9 cellular contexts compared by ENCODE assay signal in the genomic region with DNA sequence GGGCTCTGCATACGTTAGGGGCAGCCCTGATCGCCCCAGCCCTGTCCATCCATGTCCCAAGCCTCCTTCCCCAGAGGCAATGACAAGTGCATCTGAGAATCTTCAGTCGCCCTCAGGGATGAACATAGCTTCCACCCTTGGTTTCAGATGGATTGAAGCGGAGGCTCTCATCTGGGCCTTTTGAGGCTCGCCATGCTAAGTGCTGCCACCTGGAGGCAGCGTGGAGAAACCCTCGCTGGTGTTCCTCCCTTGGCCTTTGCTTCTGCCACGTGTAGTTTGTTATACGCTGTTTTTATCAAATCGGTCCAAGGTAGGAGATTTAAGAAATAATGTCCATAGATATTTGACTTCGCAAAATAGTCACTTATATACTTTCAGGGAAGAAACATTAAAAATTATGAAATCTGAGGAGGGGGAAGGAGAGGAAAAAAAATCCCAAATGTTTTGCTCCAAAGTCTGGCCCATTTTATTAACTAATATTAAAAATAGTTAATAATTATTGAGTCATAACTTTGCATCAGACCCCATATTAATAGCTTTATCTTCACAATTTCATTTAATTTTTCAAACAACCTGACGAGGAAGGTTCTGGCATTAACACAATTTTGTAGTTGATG. TPM values are rescaled to one million over a fixed set of nuclear protein-coding genes. Genes with fewer than 3 reads are reported as not detected.
DNase-seq lines count a peak whose midpoint lies in the region; ATAC-seq and TF ChIP-seq lines count a peak whose summit lies in the region.
"Had no signal": no experiment of that assay in that cellular context is flagged by ENCODE, and none has a peak within 500 bp of the region (broad histone marks: within the 10 kb centered on the region; RNA-seq: fewer than 3 reads in every experiment).

No MANE protein-coding gene starts in this region.

- no peaks in the 10 kb centered on the region for H3K36me3 ChIP-seq in WERI-Rb-1
- no peaks in the 10 kb centered on the region for H3K36me3 ChIP-seq in breast epithelium

- H3K27me3 ChIP-seq in WERI-Rb-1 (ENCODE audit: insufficient read depth, low read depth, severe bottlenecking) (no peaks in the 10 kb centered on the region), breast epithelium (no peaks in the 10 kb centered on the region)

- peak; percentile 90 for ATAC-seq in HG02678 (IDR thresholded peaks at IDR 0.05; ENCODE audit: unreplicated experiment)

- DNase-seq in activated gamma-delta T cell treated with Interleukin-2 at 50 U/mL for 16 hours = peak; percentile 56
- DNase-seq in activated gamma-delta T cell (lab: John Stamatoyannopoulos, UW) = no peak
- DNase-seq in NCI-H128 (lab: John Stamatoyannopoulos, UW; ENCODE audit: unreplicated experiment) = peak; percentile 19
- DNase-seq in WERI-Rb-1 = peak; percentile 62
- peak in 1 of 2 donors; percentile 22 for DNase-seq in breast epithelium (ENCODE audit: low spot score in 2 of 2)
- peak; percentile 52 for DNase-seq in kidney glomerular epithelial cell (lab: John Stamatoyannopoulos, UW)
- peak; percentile 49 to 54 for DNase-seq in stimulated activated CD4-positive, alpha-beta T cell treated with anti-CD3 and anti-CD28 coated beads, Interleukin-4, amount 100 ng/mL, for 48 hours (ENCODE audit: low read depth in 2 of 2)

- TF ChIP-seq CTCF in WERI-Rb-1 (IDR thresholded peaks at IDR 0.05; ENCODE audit: low read depth, low read length) (peak; percentile 92), breast epithelium (IDR thresholded peaks at IDR 0.05) (peak; percentile 31 to 65 (median 56))

- H3K9me3 ChIP-seq in WERI-Rb-1 (ENCODE audit: severe bottlenecking) (no peaks in the 10 kb centered on the region), breast epithelium (no peaks in the 10 kb centered on the region)

- H3K4me3 ChIP-seq in WERI-Rb-1 (ENCODE audit: low read depth, low read length) (no peak overlapping the region), breast epithelium (no peak overlapping the region)

- TF ChIP-seq POLR2A in breast epithelium (IDR thresholded peaks at IDR 0.05) = no peak

- H3K27ac ChIP-seq in WERI-Rb-1 (no peak overlapping the region), breast epithelium (no peak overlapping the region)

- intact Hi-C loops in breast epithelium (cut with DNase I; ENCODE audit: low total_unique reads) = no loop called here

- H3K4me1 ChIP-seq in breast epithelium = no peaks in the 10 kb centered on the region

RNA-seq across cellular contexts. Expression of a gene that starts 28.8 kb away (rescaled TPM):
- total RNA-seq in breast epithelium = not detected
- total RNA-seq: urinary bladder had no signal

RNA-seq across cellular contexts. Expression of a gene that starts 54.2 kb away (rescaled TPM):
- total RNA-seq in breast epithelium = 100 to 1,000 TPM in 2 of 3 donors, 10 to 100 TPM in 1; 80.2 to 126 (median 123) TPM

RNA-seq across cellular contexts. Expression of a gene that starts 59.6 kb away (rescaled TPM):
- under 1 TPM in 1 of 3 donors, not detected in 2; 0.66 TPM for total RNA-seq in breast epithelium
